1 cellular context compared by ENCODE assay signal in genomic region chr18:54183390-54183789, GRCh38.
TF ChIP-seq lines count a peak whose summit lies in the region.

No MANE protein-coding gene starts in this region.

TF ChIP-seq in GM12878, 131 proteins besides CTCF, POLR2A, EP300 and RAD21:
- TF ChIP-seq MEF2B (IDR thresholded peaks at IDR 0.05; ENCODE audit: partially characterized antibody, poor library complexity, severe bottlenecking), result no peak
- no peak for TF ChIP-seq ZNF622 (IDR thresholded peaks at IDR 0.05)
- no peak for TF ChIP-seq CREB1 (IDR thresholded peaks at IDR 0.05; ENCODE audit: low read depth)
- TF ChIP-seq, protein P1, sequence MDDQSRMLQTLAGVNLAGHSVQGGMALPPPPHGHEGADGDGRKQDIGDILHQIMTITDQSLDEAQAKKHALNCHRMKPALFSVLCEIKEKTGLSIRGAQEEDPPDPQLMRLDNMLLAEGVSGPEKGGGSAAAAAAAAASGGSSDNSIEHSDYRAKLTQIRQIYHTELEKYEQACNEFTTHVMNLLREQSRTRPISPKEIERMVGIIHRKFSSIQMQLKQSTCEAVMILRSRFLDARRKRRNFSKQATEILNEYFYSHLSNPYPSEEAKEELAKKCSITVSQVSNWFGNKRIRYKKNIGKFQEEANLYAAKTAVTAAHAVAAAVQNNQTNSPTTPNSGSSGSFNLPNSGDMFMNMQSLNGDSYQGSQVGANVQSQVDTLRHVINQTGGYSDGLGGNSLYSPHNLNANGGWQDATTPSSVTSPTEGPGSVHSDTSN (IDR thresholded peaks at IDR 0.05; ENCODE audit: insufficient replicate concordance, low read depth, low read length), result no peak
- no peak for TF ChIP-seq HDAC6 (IDR thresholded peaks at IDR 0.05; ENCODE audit: unreplicated experiment)
- no peak for TF ChIP-seq CBX5 (IDR thresholded peaks at IDR 0.05; ENCODE audit: low read depth)
- TF ChIP-seq, protein P2, sequence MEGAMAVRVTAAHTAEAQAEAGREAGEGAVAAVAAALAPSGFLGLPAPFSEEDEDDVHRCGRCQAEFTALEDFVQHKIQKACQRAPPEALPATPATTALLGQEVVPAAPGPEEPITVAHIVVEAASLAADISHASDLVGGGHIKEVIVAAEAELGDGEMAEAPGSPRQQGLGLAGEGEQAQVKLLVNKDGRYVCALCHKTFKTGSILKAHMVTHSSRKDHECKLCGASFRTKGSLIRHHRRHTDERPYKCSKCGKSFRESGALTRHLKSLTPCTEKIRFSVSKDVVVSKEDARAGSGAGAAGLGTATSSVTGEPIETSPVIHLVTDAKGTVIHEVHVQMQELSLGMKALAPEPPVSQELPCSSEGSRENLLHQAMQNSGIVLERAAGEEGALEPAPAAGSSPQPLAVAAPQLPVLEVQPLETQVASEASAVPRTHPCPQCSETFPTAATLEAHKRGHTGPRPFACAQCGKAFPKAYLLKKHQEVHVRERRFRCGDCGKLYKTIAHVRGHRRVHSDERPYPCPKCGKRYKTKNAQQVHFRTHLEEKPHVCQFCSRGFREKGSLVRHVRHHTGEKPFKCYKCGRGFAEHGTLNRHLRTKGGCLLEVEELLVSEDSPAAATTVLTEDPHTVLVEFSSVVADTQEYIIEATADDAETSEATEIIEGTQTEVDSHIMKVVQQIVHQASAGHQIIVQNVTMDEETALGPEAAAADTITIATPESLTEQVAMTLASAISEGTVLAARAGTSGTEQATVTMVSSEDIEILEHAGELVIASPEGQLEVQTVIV (IDR thresholded peaks at IDR 0.05; ENCODE audit: borderline replicate concordance, partially characterized antibody), result no peak
- no peak for TF ChIP-seq RFX5 (IDR thresholded peaks at IDR 0.05; ENCODE audit: low read depth, low read length)
- no peak for TF ChIP-seq CBFB (IDR thresholded peaks at IDR 0.05; ENCODE audit: low read depth)
- TF ChIP-seq FOXM1 (IDR thresholded peaks at IDR 0.05; ENCODE audit: low read depth, low read length), result no peak
- no peak for TF ChIP-seq BACH1 (IDR thresholded peaks at IDR 0.05; ENCODE audit: borderline replicate concordance)
